In genomic region chr16:75801307-75801706, GRCh38 we compare ENCODE assay signal across 18 cellular contexts.
A peak's percentile ranks its signal among the peaks of the same experiment; 100 is the strongest.
DNase-seq lines count a peak whose midpoint lies in the region; ATAC-seq, FAIRE-seq and TF ChIP-seq lines count a peak whose summit lies in the region.
"Had no signal": no experiment of that assay in that cellular context is flagged by ENCODE, and none has a peak within 500 bp of the region (broad histone marks: within the 10 kb centered on the region; RNA-seq: fewer than 3 reads in every experiment).

No MANE protein-coding gene starts in this region.

- no peak overlapping the region for H3K27ac ChIP-seq in OCI-LY1 (ENCODE audit: low read depth, low read length, poor library complexity, severe bottlenecking)
- H3K27ac ChIP-seq in pancreas: no peak overlapping the region
- H3K27ac ChIP-seq: esophagus squamous epithelium, transverse colon had no signal

- H3K9ac ChIP-seq in OCI-LY1 (ENCODE audit: low read length): no peak overlapping the region

- FAIRE-seq in pancreas (lab: Jason Lieb, UNC): peak; percentile 41
- FAIRE-seq: GM12892, small intestine had no signal

- peak; percentile 41 for DNase-seq in DMS 273 (lab: John Stamatoyannopoulos, UW; ENCODE audit: unreplicated experiment)
- DNase-seq in DMS 273 treated with DMSO at 0.1 percent for 48 hours (lab: John Stamatoyannopoulos, UW): no peak
- DNase-seq in choroid plexus epithelial cell (ENCODE audit: low read depth): peak; percentile 5
- DNase-seq in pancreas: no peak
- DNase-seq in naive thymus-derived CD8-positive, alpha-beta T cell: no peak
- no peak for DNase-seq in stimulated activated naive CD8-positive, alpha-beta T cell treated with anti-CD3 and anti-CD28 coated beads, Interleukin-15, Interleukin-2, amounts not matched to agents 100 U/mL and 50 U/mL, for 24 hours
- DNase-seq in activated naive CD4-positive, alpha-beta T cell treated with anti-CD3 and anti-CD28 coated beads, Interleukin-2, amount 50 U/mL, for 16 hours: no peak
- DNase-seq: 8988T; activated CD4-positive, alpha-beta T cell treated with anti-CD3 and anti-CD28 coated beads for 48 hours; activated effector memory CD4-positive, alpha-beta T cell treated with anti-CD3 and anti-CD28 coated beads, Interleukin-2, amount 50 U/mL, for 16 hours; central memory CD4-positive, alpha-beta T cell; esophagus squamous epithelium; MG63; naive thymus-derived CD4-positive, alpha-beta T cell; small intestine; transverse colon had no signal

- H3F3A ChIP-seq in OCI-LY1 (ENCODE audit: insufficient read depth, low read length): no peaks in the 10 kb centered on the region

- H4K20me1 ChIP-seq in OCI-LY1 (ENCODE audit: insufficient read depth, low read length): no peaks in the 10 kb centered on the region

- H3K27me3 Mint-ChIP-seq in naive thymus-derived CD8-positive, alpha-beta T cell: peaks cover 12 to 37% (median 26%) of the 10 kb centered on the region in 5 donors

- no peaks in the 10 kb centered on the region for H3K36me3 ChIP-seq in OCI-LY1 (ENCODE audit: insufficient read depth, low read length)
- no peaks in the 10 kb centered on the region for H3K36me3 ChIP-seq in pancreas
- H3K36me3 ChIP-seq: esophagus squamous epithelium, MG63, transverse colon had no signal

- WGBS in pancreas, 2 donors: 27 to 39% methylated on average over 3 of the region's 3 CpGs

- intact Hi-C loops in pancreas (cut with DNase I): no loop called here

- H3K9me3 Mint-ChIP-seq in naive thymus-derived CD8-positive, alpha-beta T cell: no peaks in the 10 kb centered on the region

- no peak for ATAC-seq in pancreas
- ATAC-seq in naive thymus-derived CD8-positive, alpha-beta T cell: no peak
- no peak for ATAC-seq in stimulated activated naive CD8-positive, alpha-beta T cell treated with anti-CD3 and anti-CD28 coated beads, Interleukin-15, Interleukin-2, amounts not matched to agents 100 U/mL and 50 U/mL, for 24 hours
- ATAC-seq: naive thymus-derived CD4-positive, alpha-beta T cell had no signal

- H3K27me3 ChIP-seq in OCI-LY1 (ENCODE audit: insufficient read depth, low read length) (no peaks in the 10 kb centered on the region), pancreas (no peaks in the 10 kb centered on the region)
- H3K27me3 ChIP-seq: esophagus squamous epithelium, MG63, transverse colon had no signal

- H3K9me3 ChIP-seq in OCI-LY1 (ENCODE audit: low read length) (no peaks in the 10 kb centered on the region), pancreas (no peaks in the 10 kb centered on the region)
- H3K9me3 ChIP-seq: esophagus squamous epithelium, MG63, transverse colon had no signal

- H3K9me2 ChIP-seq in OCI-LY1 (ENCODE audit: low read depth, low read length): no peaks in the 10 kb centered on the region

- no peak overlapping the region for H3K27ac Mint-ChIP-seq in naive thymus-derived CD8-positive, alpha-beta T cell
- H3K27ac Mint-ChIP-seq: naive thymus-derived CD4-positive, alpha-beta T cell had no signal

- no peaks in the 10 kb centered on the region for H3K79me2 ChIP-seq in OCI-LY1 (ENCODE audit: insufficient read depth, low read length)

- H3K36me3 Mint-ChIP-seq in naive thymus-derived CD8-positive, alpha-beta T cell: no peaks in the 10 kb centered on the region
- H3K36me3 Mint-ChIP-seq: naive thymus-derived CD4-positive, alpha-beta T cell had no signal

- TF ChIP-seq CTCF in OCI-LY1 (IDR thresholded peaks at IDR 0.05; ENCODE audit: low read length): peak; percentile 42; the same call in 1 of the 2 replicates
- TF ChIP-seq CTCF in choroid plexus epithelial cell (conservative IDR thresholded peaks at IDR 0.05; ENCODE audit: low read depth, low read length): no peak
- TF ChIP-seq CTCF in pancreas (IDR thresholded peaks at IDR 0.05): peak in 1 of 4 donors; percentile 20

- POLR2A ChIA-PET in naive thymus-derived CD8-positive, alpha-beta T cell (lab: Charles Lee): no interaction called here

- H3K4me1 ChIP-seq in OCI-LY1 (ENCODE audit: insufficient read depth, low read length, severe bottlenecking): no peaks in the 10 kb centered on the region
- H3K4me1 ChIP-seq in pancreas: no peaks in the 10 kb centered on the region
- H3K4me1 ChIP-seq: esophagus squamous epithelium, transverse colon had no signal

- no peak overlapping the region for H3K4me2 ChIP-seq in OCI-LY1 (ENCODE audit: low read length)

- H3K4me3 Mint-ChIP-seq in naive thymus-derived CD8-positive, alpha-beta T cell: no peak overlapping the region
- H3K4me3 Mint-ChIP-seq: naive thymus-derived CD4-positive, alpha-beta T cell had no signal

- no peak overlapping the region for H2AFZ ChIP-seq in OCI-LY1 (ENCODE audit: low read length)

- no peaks in the 10 kb centered on the region for H3K4me1 Mint-ChIP-seq in naive thymus-derived CD8-positive, alpha-beta T cell
- H3K4me1 Mint-ChIP-seq: naive thymus-derived CD4-positive, alpha-beta T cell had no signal

- H3K4me3 ChIP-seq in OCI-LY1 (ENCODE audit: low read depth, low read length, poor library complexity, severe bottlenecking) (no peak overlapping the region), choroid plexus epithelial cell (ENCODE audit: low read depth, low read length) (no peak overlapping the region), pancreas (no peak overlapping the region)
- H3K4me3 ChIP-seq: esophagus squamous epithelium, MG63, transverse colon had no signal

Comparison
In these comparisons a context has a peak if more than half of its experiments do, and no peak if none do; other contexts are left out.
1. DNase-seq: peak in DMS 273 (single experiment) and choroid plexus epithelial cell (single experiment); none in DMS 273 treated with DMSO at 0.1 percent for 48 hours (single experiment), pancreas (0 of 6), naive thymus-derived CD8-positive, alpha-beta T cell (0 of 10), stimulated activated naive CD8-positive, alpha-beta T cell treated with anti-CD3 and anti-CD28 coated beads, Interleukin-15, Interleukin-2, amounts not matched to agents 100 U/mL and 50 U/mL, for 24 hours (single experiment) and activated naive CD4-positive, alpha-beta T cell treated with anti-CD3 and anti-CD28 coated beads, Interleukin-2, amount 50 U/mL, for 16 hours (single experiment).